ENCODE assay signal across 1 cellular context in genomic region chr1:117565745-117566455, GRCh38.
TF ChIP-seq lines count a peak whose summit lies in the region.

No MANE protein-coding gene starts in this region.

TF ChIP-seq in SK-N-SH treated with all-trans-retinoic acid at 6 μM for 48 hours, 23 proteins besides CTCF, POLR2A, EP300 and RAD21 (continued from another document):
- TF ChIP-seq POU6F1 (CRISPR knock-in tag; IDR thresholded peaks at IDR 0.05; ENCODE audit: borderline replicate concordance, low read depth): no peak
